20 cellular contexts compared by ENCODE assay signal in genomic region chr2:142435847-142436246, GRCh38.
"Had no signal": no experiment of that assay in that cellular context is flagged by ENCODE, and none has a peak within 500 bp of the region (broad histone marks: within the 10 kb centered on the region; RNA-seq: fewer than 3 reads in every experiment).

No MANE protein-coding gene starts in this region.

- H3K4me1 ChIP-seq: left lung, right atrium auricular region, spleen, suprapubic skin, tibial nerve, uterus had no signal

- H3K36me3 ChIP-seq: left lung, ovary, right atrium auricular region, spleen, suprapubic skin, tibial nerve, uterus had no signal

- ATAC-seq: left colon; left lung; mucosa of descending colon; naive thymus-derived CD4-positive, alpha-beta T cell; sciatic nerve; stimulated activated effector memory CD8-positive, alpha-beta T cell treated with anti-CD3 and anti-CD28 coated beads, Interleukin-12 subunit alpha, Interleukin-12 subunit beta, amount 100 ng/mL, for 72 hours had no signal

- H3K27ac ChIP-seq: left lung, ovary, right atrium auricular region, skin epidermis, spleen, suprapubic skin, tibial nerve, uterus had no signal

- H3K4me3 ChIP-seq: left lung, lung, mucosa of descending colon, ovary, right atrium auricular region, skin epidermis, spleen, suprapubic skin, tibial nerve, uterus had no signal

- DNase-seq: hypothalamus; immature natural killer cell; kidney; left colon; left lung; midbrain; mucosa of descending colon; naive thymus-derived CD4-positive, alpha-beta T cell; ovary; spleen; stimulated activated CD4-positive, alpha-beta T cell treated with anti-CD3 and anti-CD28 coated beads, Interleukin-4, amount 100 ng/mL, for 24 hours; stimulated activated naive CD4-positive, alpha-beta T cell; uterus had no signal

- H3K27me3 ChIP-seq: left lung, ovary, right atrium auricular region, spleen, suprapubic skin, tibial nerve, uterus had no signal

- H3K9me3 ChIP-seq: left lung, mucosa of descending colon, ovary, right atrium auricular region, spleen, suprapubic skin, tibial nerve, uterus had no signal
